7 cellular contexts compared by ENCODE assay signal in genomic region chr2:27191107-27191829, GRCh38. TPM values are rescaled to one million over a fixed set of nuclear protein-coding genes. Genes with fewer than 3 reads are reported as not detected.
DNase-seq lines count a peak whose midpoint lies in the region; ATAC-seq and TF ChIP-seq lines count a peak whose summit lies in the region.

No MANE protein-coding gene starts in this region.

- no peaks in the 10 kb centered on the region for H3K36me3 ChIP-seq in Peyer's patch

- H3K27me3 ChIP-seq in Peyer's patch: no peaks in the 10 kb centered on the region

- no peak overlapping the region for H3K27ac ChIP-seq in Peyer's patch

- peak; percentile 49 to 73 (median 68) for TF ChIP-seq CTCF in Peyer's patch (IDR thresholded peaks at IDR 0.05)

- H3K4me3 ChIP-seq in Peyer's patch: no peak overlapping the region

- no peaks in the 10 kb centered on the region for H3K4me1 ChIP-seq in Peyer's patch

- ATAC-seq in HG03159 (IDR thresholded peaks at IDR 0.05; ENCODE audit: unreplicated experiment): no peak

- no peaks in the 10 kb centered on the region for H3K9me3 ChIP-seq in Peyer's patch

- TF ChIP-seq POLR2A in Peyer's patch (IDR thresholded peaks at IDR 0.05): no peak

- DNase-seq in ELR (ENCODE audit: low read depth) (peak; percentile 72), LHCN-M2 (ENCODE audit: low read depth) (peak; percentile 60), Peyer's patch (peak in 2 of 3 donors; percentile 51 to 82), astrocyte of the hippocampus (ENCODE audit: low read depth, low spot score) (peak; percentile 66), iPS-NIHi7 (ENCODE audit: extremely low spot score) (peak; percentile 63)
- peak in 2 of 3 experiments; percentile 13 to 35 for DNase-seq in stimulated activated CD4-positive, alpha-beta T cell treated with anti-CD3 and anti-CD28 coated beads, TNF-alpha, amount 100 ng/mL, for 24 hours (ENCODE audit: low read depth in 3 of 3)

RNA-seq across cellular contexts. Expression of gene ATRAID, which starts 20.6 kb away (rescaled TPM):
- 180 and 193 TPM in 2 replicates for total RNA-seq in LHCN-M2 (2014; rRNA removed)
- polyA plus RNA-seq in LHCN-M2 (2012): 173 TPM
- 100 to 1,000 TPM in 2 of 4 donors, 10 to 100 TPM in 2; 88.3 to 121 (median 101) TPM for total RNA-seq in Peyer's patch

RNA-seq across cellular contexts. Expression of gene SLC5A6, which starts 20.8 kb away (rescaled TPM):
- total RNA-seq in LHCN-M2 (2014; rRNA removed) (39.6 and 54.5 TPM in 2 replicates), Peyer's patch (10 to 100 TPM; 42.3 to 78.4 (median 65.8) TPM)
- polyA plus RNA-seq in LHCN-M2 (2012): 17.4 TPM

RNA-seq across cellular contexts. Expression of gene CAD, which starts 25.9 kb away (rescaled TPM):
- 42.7 and 44.5 TPM in 2 replicates for total RNA-seq in LHCN-M2 (2014; rRNA removed)
- 34.7 TPM for polyA plus RNA-seq in LHCN-M2 (2012)
- 10 to 100 TPM; 21.2 to 42.9 (median 36.7) TPM for total RNA-seq in Peyer's patch

RNA-seq across cellular contexts. Expression of gene TCF23, which starts 42.5 kb away (rescaled TPM):
- total RNA-seq in LHCN-M2 (2014; rRNA removed): not detected in 2 replicates
- not detected for polyA plus RNA-seq in LHCN-M2 (2012)
- not detected for total RNA-seq in Peyer's patch

RNA-seq across cellular contexts. Expression of gene PRR30, which starts 52.1 kb away (rescaled TPM):
- not detected in 2 replicates for total RNA-seq in LHCN-M2 (2014; rRNA removed)
- polyA plus RNA-seq in LHCN-M2 (2012): not detected
- total RNA-seq in Peyer's patch: not detected
